11 cellular contexts compared by ENCODE assay signal in genomic region chr3:45583021-45583851, GRCh38. TPM values are rescaled to one million over a fixed set of nuclear protein-coding genes. Genes with fewer than 3 reads are reported as not detected.
DNase-seq lines count a peak whose midpoint lies in the region; ATAC-seq, FAIRE-seq and TF ChIP-seq lines count a peak whose summit lies in the region.
"Had no signal": no experiment of that assay in that cellular context is flagged by ENCODE, and none has a peak within 500 bp of the region (broad histone marks: within the 10 kb centered on the region; RNA-seq: fewer than 3 reads in every experiment).

No MANE protein-coding gene starts in this region.

- H4K20me1 ChIP-seq in HepG2 (ENCODE audit: insufficient read depth, low read length): no peaks in the 10 kb centered on the region

- H3K9me3 ChIP-seq in colonic mucosa (no peaks in the 10 kb centered on the region), HepG2 (ENCODE audit: low read length) (no peaks in the 10 kb centered on the region), suprapubic skin (no peaks in the 10 kb centered on the region), Caco-2 (no peaks in the 10 kb centered on the region)

- 10% methylated on average over 6 of the region's 7 CpGs for WGBS in HepG2 (ENCODE audit: low lambda C conversion rate)
- 63% methylated on average over 7 of the region's 7 CpGs for WGBS in suprapubic skin

- peaks cover 0 to 11% of the 10 kb centered on the region in 2 donors for H3K9me3 Mint-ChIP-seq in activated naive CD4-positive, alpha-beta T cell treated with anti-CD3 and anti-CD28 coated beads, Interleukin-2, amount 50 U/mL, for 72 hours
- no peaks in the 10 kb centered on the region for H3K9me3 Mint-ChIP-seq in Caco-2 (ENCODE audit: unreplicated experiment)
- H3K9me3 Mint-ChIP-seq: activated naive CD4-positive, alpha-beta T cell treated with anti-CD3 and anti-CD28 coated beads, Interleukin-2, amount 10 ng/mL, durations not matched to agents 7 days and 5 days had no signal

- H3K36me3 Mint-ChIP-seq in activated naive CD4-positive, alpha-beta T cell treated with anti-CD3 and anti-CD28 coated beads, Interleukin-2, amount 50 U/mL, for 72 hours: no peaks in the 10 kb centered on the region
- no peaks in the 10 kb centered on the region for H3K36me3 Mint-ChIP-seq in Caco-2 (ENCODE audit: insufficient read depth, unreplicated experiment)
- H3K36me3 Mint-ChIP-seq: activated naive CD4-positive, alpha-beta T cell treated with anti-CD3 and anti-CD28 coated beads, Interleukin-2, amount 10 ng/mL, durations not matched to agents 7 days and 5 days had no signal

- no peak overlapping the region for H3K27ac ChIP-seq in colonic mucosa
- H3K27ac ChIP-seq in HepG2 (ENCODE audit: extremely low read length, insufficient read depth, low read length): no peak overlapping the region
- H3K27ac ChIP-seq in suprapubic skin: peak overlapping the region; percentile 14

- no TSS peak for BruUV-seq in HepG2 (replicated peaks; lab: Mats Ljungman, UMichigan)
- BruUV-seq in Caco-2 (replicated peaks; lab: Mats Ljungman, UMichigan): no TSS peak

- H3K4me3 Mint-ChIP-seq in Caco-2 (ENCODE audit: unreplicated experiment): no peak overlapping the region
- H3K4me3 Mint-ChIP-seq: activated naive CD4-positive, alpha-beta T cell treated with anti-CD3 and anti-CD28 coated beads, Interleukin-2, amount 10 ng/mL, durations not matched to agents 7 days and 5 days had no signal

- H3K9ac ChIP-seq in colonic mucosa (ENCODE audit: low read depth in 2 of 2, low read length in 2 of 2) (no peak overlapping the region), HepG2 (ENCODE audit: insufficient read depth, low read depth, low read length) (no peak overlapping the region)

- H3K79me2 ChIP-seq in HepG2 (ENCODE audit: insufficient read depth, low read length): no peaks in the 10 kb centered on the region

- intact Hi-C loops in colonic mucosa (cut with DNase I): no loop called here
- intact Hi-C loops in HepG2 (cut with micrococcal nuclease; ENCODE audit: unreplicated experiment): loop anchor here (10.0 kb wide), 1 partner anchor 48 kb away; no protein-coding TSS in a partner anchor
- intact Hi-C loops in Caco-2 (cut with micrococcal nuclease; ENCODE audit: unreplicated experiment): no loop called here

- no peak for TF ChIP-seq EP300 in HepG2 (IDR thresholded peaks at IDR 0.05; ENCODE audit: low read depth in 2 of 2, low read length in 2 of 2)
- TF ChIP-seq EP300 in HepG2 (CRISPR knock-in tag; IDR thresholded peaks at IDR 0.05; ENCODE audit: borderline replicate concordance): no peak
- TF ChIP-seq EP300 in suprapubic skin (IDR thresholded peaks at IDR 0.05): no peak

- no peak overlapping the region for H2AFZ ChIP-seq in HepG2 (ENCODE audit: low read length)

- DNase-seq in NCI-H345 treated with DMSO at 0.1 percent for 48 hours (lab: John Stamatoyannopoulos, UW; ENCODE audit: unreplicated experiment) (peak; percentile 0), colonic mucosa (peak; percentile 37), HepG2 (ENCODE audit: low spot score) (peak; percentile 68), suprapubic skin (ENCODE audit: low spot score in 2 of 2) (no peak), Caco-2 (no peak)
- DNase-seq in activated naive CD4-positive, alpha-beta T cell treated with anti-CD3 and anti-CD28 coated beads, Interleukin-2, amount 50 U/mL, for 72 hours (ENCODE audit: low spot score in 2 of 2): no peak
- DNase-seq: activated CD4-positive, alpha-beta T cell treated with anti-CD3 and anti-CD28 coated beads for 1 hour; activated naive CD4-positive, alpha-beta T cell treated with anti-CD3 and anti-CD28 coated beads, Interleukin-2, amount 10 ng/mL, durations not matched to agents 7 days and 5 days; PC-3 had no signal

- FAIRE-seq in HepG2 (lab: Jason Lieb, UNC): peak; percentile 4

- TF ChIP-seq CTCF in colonic mucosa (IDR thresholded peaks at IDR 0.05): no peak
- TF ChIP-seq CTCF in HepG2 (CRISPR knock-in tag; IDR thresholded peaks at IDR 0.05): no peak
- TF ChIP-seq CTCF in suprapubic skin (IDR thresholded peaks at IDR 0.05): no peak
- no peak for TF ChIP-seq CTCF in Caco-2 (IDR thresholded peaks at IDR 0.05; ENCODE audit: insufficient read depth in 1 of 2, low read depth in 1 of 2, low read length in 1 of 2, severe bottlenecking in 1 of 2, unreplicated experiment in 1 of 2)

- ATAC-seq in HepG2 (peak; percentile 85), HG03159 (IDR thresholded peaks at IDR 0.05; ENCODE audit: unreplicated experiment) (no peak), GM21360 (IDR thresholded peaks at IDR 0.05; ENCODE audit: unreplicated experiment) (no peak)
- ATAC-seq in activated naive CD4-positive, alpha-beta T cell treated with anti-CD3 and anti-CD28 coated beads, Interleukin-2, amount 50 U/mL, for 72 hours: no peak
- ATAC-seq: PC-3 had no signal

- no peaks in the 10 kb centered on the region for H3K27me3 Mint-ChIP-seq in Caco-2 (ENCODE audit: insufficient read depth, unreplicated experiment)

- H3K27me3 ChIP-seq in colonic mucosa (no peaks in the 10 kb centered on the region), HepG2 (ENCODE audit: control insufficient read depth in 1 of 2, insufficient read depth in 2 of 2, low read length in 2 of 2) (no peaks in the 10 kb centered on the region; a peak in 1 of 5 replicates), suprapubic skin (no peaks in the 10 kb centered on the region), Caco-2 (replicated peaks; ENCODE audit: control insufficient read depth, insufficient read depth, low read length) (no peaks in the 10 kb centered on the region)

- no peak for TF ChIP-seq RAD21 in HepG2 (CRISPR knock-in tag; IDR thresholded peaks at IDR 0.05)

- H3K36me3 ChIP-seq in colonic mucosa (no peaks in the 10 kb centered on the region), HepG2 (replicated peaks in 1 of 2; ENCODE audit: control insufficient read depth in 1 of 2, insufficient read depth in 2 of 2, low read length in 2 of 2) (no peaks in the 10 kb centered on the region), suprapubic skin (no peaks in the 10 kb centered on the region), Caco-2 (ENCODE audit: control insufficient read depth, insufficient read depth, low read length) (no peaks in the 10 kb centered on the region)

- H3K4me2 ChIP-seq in HepG2 (ENCODE audit: low read depth, low read length): peak overlapping the region; percentile 61

- CTCF ChIA-PET in HepG2 (lab: Yijun Ruan, JAX; ENCODE audit: low intra/inter-chr PET ratio, low total read pairs) (no interaction called here), Caco-2 (lab: Charles Lee) (no interaction called here)

- TF ChIP-seq POLR2A in HepG2 (IDR thresholded peaks at IDR 0.05; ENCODE audit: insufficient read depth in 1 of 2, low read depth in 2 of 2, low read length in 2 of 2) (no peak), suprapubic skin (IDR thresholded peaks at IDR 0.05) (no peak)

- H3K4me1 ChIP-seq in colonic mucosa: no peaks in the 10 kb centered on the region
- peaks cover 15% of the 10 kb centered on the region for H3K4me1 ChIP-seq in HepG2 (ENCODE audit: insufficient read depth, low read length)
- peaks cover 14% of the 10 kb centered on the region for H3K4me1 ChIP-seq in suprapubic skin
- H3K4me1 ChIP-seq in Caco-2: no peaks in the 10 kb centered on the region

- in situ Hi-C loops in HepG2 (cut with HindIII; ENCODE audit: extremely low pct_ligation_motif_present, low pct_unique_long_range_greater_than_20kb): no loop called here

- H3K4me3 ChIP-seq in colonic mucosa (no peak overlapping the region), HepG2 (replicated peaks in 1 of 3; ENCODE audit: insufficient read depth in 1 of 3, low read depth in 2 of 3, low read length in 3 of 3) (peak overlapping the region in 2 of 3 experiments; percentile 10 to 31; a peak in 1 of 6 replicates), suprapubic skin (no peak overlapping the region), Caco-2 (ENCODE audit: low read depth, low read length) (no peak overlapping the region)

- no peak overlapping the region for H3K27ac Mint-ChIP-seq in activated naive CD4-positive, alpha-beta T cell treated with anti-CD3 and anti-CD28 coated beads, Interleukin-2, amount 50 U/mL, for 72 hours
- H3K27ac Mint-ChIP-seq in Caco-2 (ENCODE audit: unreplicated experiment): no peak overlapping the region
- H3K27ac Mint-ChIP-seq: activated naive CD4-positive, alpha-beta T cell treated with anti-CD3 and anti-CD28 coated beads, Interleukin-2, amount 10 ng/mL, durations not matched to agents 7 days and 5 days had no signal

- POLR2A ChIA-PET in HepG2 (lab: Yijun Ruan, JAX): interaction anchor here (0.8 to 1.0 kb wide), 2 partner anchors 12 to 78 kb away, joined by 3 to 4 read pairs; partner anchors contain the start of gene LIMD1
- POLR2A ChIA-PET in Caco-2 (lab: Charles Lee): no interaction called here

- no peaks in the 10 kb centered on the region for H3K4me1 Mint-ChIP-seq in Caco-2 (ENCODE audit: low read depth, unreplicated experiment)

RNA-seq across cellular contexts. Expression of gene LIMD1, which starts 11.3 kb away (rescaled TPM):
- 10 to 100 TPM; 38.4 to 51.0 TPM for total RNA-seq in colonic mucosa
- total RNA-seq in HepG2 (2016; rRNA removed; fragmentation: Illumina TruSeq; extraction: Trizol): 11.1 and 13.0 TPM in 2 replicates
- total RNA-seq in HepG2 (2016; cell fraction: cytosol; rRNA removed; fragmentation: Illumina TruSeq; extraction: Trizol; ENCODE audit: low read depth): 1.4 and 1.5 TPM in 2 replicates
- 9.8 and 12.1 TPM in 2 replicates for total RNA-seq in HepG2 (2016; cell fraction: insoluble cytoplasmic fraction; rRNA removed; fragmentation: Illumina TruSeq; extraction: Trizol)
- 5.3 and 6.4 TPM in 2 replicates for total RNA-seq in HepG2 (2016; cell fraction: membrane; rRNA removed; fragmentation: Illumina TruSeq; extraction: Trizol)
- total RNA-seq in HepG2 (2016; cell fraction: nucleus; rRNA removed; fragmentation: Illumina TruSeq; extraction: Trizol): 11.9 and 15.6 TPM in 2 replicates
- polyA plus RNA-seq in HepG2 (2011; rRNA removed): 16.4 and 18.7 TPM in 2 replicates
- polyA plus RNA-seq in HepG2 (2011; cell fraction: cytosol; rRNA removed): 7.1 and 7.2 TPM in 2 replicates
- polyA plus RNA-seq in HepG2 (2011; cell fraction: nucleus; rRNA removed): 42.2 and 53.6 TPM in 2 replicates
- 4.4 and 6.9 TPM in 2 replicates for polyA plus RNA-seq in HepG2 (2012)
- polyA plus RNA-seq in HepG2 (2016; cell fraction: cytosol; fragmentation: Illumina TruSeq; extraction: Trizol; ENCODE audit: low read depth): 0.43 and 0.62 TPM in 2 replicates
- polyA plus RNA-seq in HepG2 (2016; cell fraction: insoluble cytoplasmic fraction; fragmentation: Illumina TruSeq; extraction: Trizol; ENCODE audit: low read depth): 5.8 and 6.2 TPM in 2 replicates
- 1.7 TPM in 2 replicates for polyA plus RNA-seq in HepG2 (2016; cell fraction: membrane; fragmentation: Illumina TruSeq; extraction: Trizol; ENCODE audit: low read depth)
- polyA plus RNA-seq in HepG2 (2016; cell fraction: nucleus; fragmentation: Illumina TruSeq; extraction: Trizol; ENCODE audit: insufficient read depth, low read depth): 17.4 and 18.9 TPM in 2 replicates
- polyA minus RNA-seq in HepG2 (2011; rRNA and poly(A)+ RNA removed; ENCODE audit: low replicate concordance): 55.2 and 75.7 TPM in 2 replicates
- polyA minus RNA-seq in HepG2 (2011; cell fraction: cytosol; rRNA and poly(A)+ RNA removed): 11.3 and 16.1 TPM in 2 replicates
- 27.0 and 32.6 TPM in 2 replicates for polyA minus RNA-seq in HepG2 (2011; cell fraction: nucleus; rRNA and poly(A)+ RNA removed)
- total RNA-seq in suprapubic skin: 10 to 100 TPM; 16.6 to 55.4 (median 26.3) TPM
- total RNA-seq in activated naive CD4-positive, alpha-beta T cell treated with anti-CD3 and anti-CD28 coated beads, Interleukin-2, amount 50 U/mL, for 72 hours: 10 to 100 TPM; 14.9 to 39.6 TPM
- total RNA-seq in Caco-2 (2022): 28.4 and 31.3 TPM in 2 replicates

Comparison
In these comparisons a context has a peak if more than half of its experiments do, and no peak if none do; other contexts are left out.
1. DNase-seq: peak in NCI-H345 treated with DMSO at 0.1 percent for 48 hours (single experiment), colonic mucosa (single experiment) and HepG2 (single experiment); none in suprapubic skin (0 of 2), activated naive CD4-positive, alpha-beta T cell treated with anti-CD3 and anti-CD28 coated beads, Interleukin-2, amount 50 U/mL, for 72 hours (0 of 2) and Caco-2 (0 of 2).
2. H3K4me3 ChIP-seq: peak in HepG2 (2 of 3); none in colonic mucosa (single experiment), suprapubic skin (single experiment) and Caco-2 (single experiment).